1 cellular context compared by ENCODE assay signal in genomic region chr7:47539398-47540052, GRCh38.
TF ChIP-seq lines count a peak whose summit lies in the region.

No MANE protein-coding gene starts in this region.

TF ChIP-seq in HepG2, 621 proteins besides CTCF, POLR2A, EP300 and RAD21 (continued from another document and continues in another):
- TF ChIP-seq ZNF710 (CRISPR knock-in tag; IDR thresholded peaks at IDR 0.05; ENCODE audit: borderline replicate concordance), result no peak
- TF ChIP-seq HOXA9 (CRISPR knock-in tag; IDR thresholded peaks at IDR 0.05; ENCODE audit: borderline replicate concordance), result no peak
- TF ChIP-seq SAP130 (CRISPR knock-in tag; IDR thresholded peaks at IDR 0.05; ENCODE audit: low read depth), result peak; percentile 72
- TF ChIP-seq KDM1A (CRISPR knock-in tag; IDR thresholded peaks at IDR 0.05), result peak; percentile 38; the same call in 1 of the 2 replicates
- TF ChIP-seq, protein P1, sequence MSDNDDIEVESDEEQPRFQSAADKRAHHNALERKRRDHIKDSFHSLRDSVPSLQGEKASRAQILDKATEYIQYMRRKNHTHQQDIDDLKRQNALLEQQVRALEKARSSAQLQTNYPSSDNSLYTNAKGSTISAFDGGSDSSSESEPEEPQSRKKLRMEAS (IDR thresholded peaks at IDR 0.05), result 0 out of 2 replicates have a peak, but pooled peaks have one; percentile 55
- TF ChIP-seq, protein P2, sequence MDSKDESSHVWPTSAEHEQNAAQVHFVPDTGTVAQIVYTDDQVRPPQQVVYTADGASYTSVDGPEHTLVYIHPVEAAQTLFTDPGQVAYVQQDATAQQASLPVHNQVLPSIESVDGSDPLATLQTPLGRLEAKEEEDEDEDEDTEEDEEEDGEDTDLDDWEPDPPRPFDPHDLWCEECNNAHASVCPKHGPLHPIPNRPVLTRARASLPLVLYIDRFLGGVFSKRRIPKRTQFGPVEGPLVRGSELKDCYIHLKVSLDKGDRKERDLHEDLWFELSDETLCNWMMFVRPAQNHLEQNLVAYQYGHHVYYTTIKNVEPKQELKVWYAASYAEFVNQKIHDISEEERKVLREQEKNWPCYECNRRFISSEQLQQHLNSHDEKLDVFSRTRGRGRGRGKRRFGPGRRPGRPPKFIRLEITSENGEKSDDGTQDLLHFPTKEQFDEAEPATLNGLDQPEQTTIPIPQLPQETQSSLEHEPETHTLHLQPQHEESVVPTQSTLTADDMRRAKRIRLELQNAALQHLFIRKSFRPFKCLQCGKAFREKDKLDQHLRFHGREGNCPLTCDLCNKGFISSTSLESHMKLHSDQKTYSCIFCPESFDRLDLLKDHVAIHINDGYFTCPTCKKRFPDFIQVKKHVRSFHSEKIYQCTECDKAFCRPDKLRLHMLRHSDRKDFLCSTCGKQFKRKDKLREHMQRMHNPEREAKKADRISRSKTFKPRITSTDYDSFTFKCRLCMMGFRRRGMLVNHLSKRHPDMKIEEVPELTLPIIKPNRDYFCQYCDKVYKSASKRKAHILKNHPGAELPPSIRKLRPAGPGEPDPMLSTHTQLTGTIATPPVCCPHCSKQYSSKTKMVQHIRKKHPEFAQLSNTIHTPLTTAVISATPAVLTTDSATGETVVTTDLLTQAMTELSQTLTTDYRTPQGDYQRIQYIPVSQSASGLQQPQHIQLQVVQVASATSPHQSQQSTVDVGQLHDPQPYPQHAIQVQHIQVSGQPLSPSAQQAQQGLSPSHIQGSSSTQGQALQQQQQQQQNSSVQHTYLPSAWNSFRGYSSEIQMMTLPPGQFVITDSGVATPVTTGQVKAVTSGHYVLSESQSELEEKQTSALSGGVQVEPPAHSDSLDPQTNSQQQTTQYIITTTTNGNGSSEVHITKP (CRISPR knock-in tag; IDR thresholded peaks at IDR 0.05; ENCODE audit: low read depth), result peak; percentile 75; the same call in 1 of the 2 replicates
- no peak for TF ChIP-seq ZNF879 (CRISPR knock-in tag; IDR thresholded peaks at IDR 0.05)
- no peak for TF ChIP-seq ZNF775 (CRISPR knock-in tag; IDR thresholded peaks at IDR 0.05; ENCODE audit: borderline replicate concordance)
- TF ChIP-seq ASH2L (IDR thresholded peaks at IDR 0.05; ENCODE audit: insufficient read length, low read depth, low read length), result peak; percentile 7
- TF ChIP-seq MIER3 (CRISPR knock-in tag; IDR thresholded peaks at IDR 0.05; ENCODE audit: borderline replicate concordance), result peak; percentile 40; the same call in 1 of the 2 replicates
- TF ChIP-seq PAF1 (CRISPR knock-in tag; IDR thresholded peaks at IDR 0.05), result no peak
- TF ChIP-seq MBD4 (IDR thresholded peaks at IDR 0.05; ENCODE audit: borderline replicate concordance, low read length), result no peak
- no peak for TF ChIP-seq SAFB2 (CRISPR knock-in tag; IDR thresholded peaks at IDR 0.05; ENCODE audit: borderline replicate concordance, low read depth)
- TF ChIP-seq PLRG1 (conservative IDR thresholded peaks at IDR 0.05), result no peak
- no peak for TF ChIP-seq SOX6 (IDR thresholded peaks at IDR 0.05)
- no peak for TF ChIP-seq SOX6 (CRISPR knock-in tag; IDR thresholded peaks at IDR 0.05)
- TF ChIP-seq, protein P3, sequence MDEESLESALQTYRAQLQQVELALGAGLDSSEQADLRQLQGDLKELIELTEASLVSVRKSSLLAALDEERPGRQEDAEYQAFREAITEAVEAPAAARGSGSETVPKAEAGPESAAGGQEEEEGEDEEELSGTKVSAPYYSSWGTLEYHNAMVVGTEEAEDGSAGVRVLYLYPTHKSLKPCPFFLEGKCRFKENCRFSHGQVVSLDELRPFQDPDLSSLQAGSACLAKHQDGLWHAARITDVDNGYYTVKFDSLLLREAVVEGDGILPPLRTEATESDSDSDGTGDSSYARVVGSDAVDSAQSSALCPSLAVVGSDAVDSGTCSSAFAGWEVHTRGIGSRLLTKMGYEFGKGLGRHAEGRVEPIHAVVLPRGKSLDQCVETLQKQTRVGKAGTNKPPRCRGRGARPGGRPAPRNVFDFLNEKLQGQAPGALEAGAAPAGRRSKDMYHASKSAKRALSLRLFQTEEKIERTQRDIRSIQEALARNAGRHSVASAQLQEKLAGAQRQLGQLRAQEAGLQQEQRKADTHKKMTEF (CRISPR knock-in tag; IDR thresholded peaks at IDR 0.05), result 0 out of 2 replicates have a peak, but pooled peaks have one; percentile 32
- peak; percentile 27; the same call in 1 of the 2 replicates for TF ChIP-seq KLF12 (CRISPR knock-in tag; IDR thresholded peaks at IDR 0.05; ENCODE audit: borderline replicate concordance)
- no peak for TF ChIP-seq REL (CRISPR knock-in tag; conservative IDR thresholded peaks at IDR 0.05)
- peak; percentile 12; the same call in 1 of the 2 replicates for TF ChIP-seq FOSL1 (CRISPR knock-in tag; IDR thresholded peaks at IDR 0.05; ENCODE audit: borderline replicate concordance)
- no peak for TF ChIP-seq ZNF17 (CRISPR knock-in tag; IDR thresholded peaks at IDR 0.05)
- no peak for TF ChIP-seq ZBTB39 (CRISPR knock-in tag; IDR thresholded peaks at IDR 0.05)
- TF ChIP-seq FOXK1 (CRISPR knock-in tag; IDR thresholded peaks at IDR 0.05; ENCODE audit: borderline replicate concordance, low read depth), result peak; percentile 84; the same call in 1 of the 2 replicates
- TF ChIP-seq HMG20A (CRISPR knock-in tag; IDR thresholded peaks at IDR 0.05; ENCODE audit: borderline replicate concordance), result peak; percentile 37; the same call in 1 of the 2 replicates
- TF ChIP-seq SMYD3 (CRISPR knock-in tag; IDR thresholded peaks at IDR 0.05), result no peak
- no peak for TF ChIP-seq FOXA1 (IDR thresholded peaks at IDR 0.05)
- TF ChIP-seq FOXA1 (CRISPR knock-in tag; IDR thresholded peaks at IDR 0.05), result peak; percentile 30; the same call in 1 of the 2 replicates
- TF ChIP-seq SKI (IDR thresholded peaks at IDR 0.05; ENCODE audit: partially characterized antibody), result peak; percentile 63
- TF ChIP-seq NFYC (CRISPR knock-in tag; IDR thresholded peaks at IDR 0.05), result peak; percentile 51
- TF ChIP-seq, protein P4, sequence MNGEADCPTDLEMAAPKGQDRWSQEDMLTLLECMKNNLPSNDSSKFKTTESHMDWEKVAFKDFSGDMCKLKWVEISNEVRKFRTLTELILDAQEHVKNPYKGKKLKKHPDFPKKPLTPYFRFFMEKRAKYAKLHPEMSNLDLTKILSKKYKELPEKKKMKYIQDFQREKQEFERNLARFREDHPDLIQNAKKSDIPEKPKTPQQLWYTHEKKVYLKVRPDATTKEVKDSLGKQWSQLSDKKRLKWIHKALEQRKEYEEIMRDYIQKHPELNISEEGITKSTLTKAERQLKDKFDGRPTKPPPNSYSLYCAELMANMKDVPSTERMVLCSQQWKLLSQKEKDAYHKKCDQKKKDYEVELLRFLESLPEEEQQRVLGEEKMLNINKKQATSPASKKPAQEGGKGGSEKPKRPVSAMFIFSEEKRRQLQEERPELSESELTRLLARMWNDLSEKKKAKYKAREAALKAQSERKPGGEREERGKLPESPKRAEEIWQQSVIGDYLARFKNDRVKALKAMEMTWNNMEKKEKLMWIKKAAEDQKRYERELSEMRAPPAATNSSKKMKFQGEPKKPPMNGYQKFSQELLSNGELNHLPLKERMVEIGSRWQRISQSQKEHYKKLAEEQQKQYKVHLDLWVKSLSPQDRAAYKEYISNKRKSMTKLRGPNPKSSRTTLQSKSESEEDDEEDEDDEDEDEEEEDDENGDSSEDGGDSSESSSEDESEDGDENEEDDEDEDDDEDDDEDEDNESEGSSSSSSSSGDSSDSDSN (CRISPR knock-in tag; IDR thresholded peaks at IDR 0.05), result peak; percentile 33; the same call in 1 of the 2 replicates
- peak; percentile 4; the same call in 1 of the 2 replicates for TF ChIP-seq CEBPG (CRISPR knock-in tag; IDR thresholded peaks at IDR 0.05)
- TF ChIP-seq ZNF672 (CRISPR knock-in tag; IDR thresholded peaks at IDR 0.05), result no peak
- no peak for TF ChIP-seq RBAK (CRISPR knock-in tag; IDR thresholded peaks at IDR 0.05)
- no peak for TF ChIP-seq REXO4 (CRISPR knock-in tag; IDR thresholded peaks at IDR 0.05; ENCODE audit: borderline replicate concordance)
- peak; percentile 41; the same call in 1 of the 2 replicates for TF ChIP-seq TARDBP (CRISPR knock-in tag; IDR thresholded peaks at IDR 0.05)
- peak; percentile 35; the same call in 1 of the 2 replicates for TF ChIP-seq NR2C2 (CRISPR knock-in tag; IDR thresholded peaks at IDR 0.05; ENCODE audit: borderline replicate concordance)
- TF ChIP-seq ZNF644 (CRISPR knock-in tag; IDR thresholded peaks at IDR 0.05; ENCODE audit: low read depth), result peak; percentile 17; the same call in 1 of the 2 replicates
- no peak for TF ChIP-seq SALL2 (CRISPR knock-in tag; IDR thresholded peaks at IDR 0.05)
- TF ChIP-seq, protein P5, sequence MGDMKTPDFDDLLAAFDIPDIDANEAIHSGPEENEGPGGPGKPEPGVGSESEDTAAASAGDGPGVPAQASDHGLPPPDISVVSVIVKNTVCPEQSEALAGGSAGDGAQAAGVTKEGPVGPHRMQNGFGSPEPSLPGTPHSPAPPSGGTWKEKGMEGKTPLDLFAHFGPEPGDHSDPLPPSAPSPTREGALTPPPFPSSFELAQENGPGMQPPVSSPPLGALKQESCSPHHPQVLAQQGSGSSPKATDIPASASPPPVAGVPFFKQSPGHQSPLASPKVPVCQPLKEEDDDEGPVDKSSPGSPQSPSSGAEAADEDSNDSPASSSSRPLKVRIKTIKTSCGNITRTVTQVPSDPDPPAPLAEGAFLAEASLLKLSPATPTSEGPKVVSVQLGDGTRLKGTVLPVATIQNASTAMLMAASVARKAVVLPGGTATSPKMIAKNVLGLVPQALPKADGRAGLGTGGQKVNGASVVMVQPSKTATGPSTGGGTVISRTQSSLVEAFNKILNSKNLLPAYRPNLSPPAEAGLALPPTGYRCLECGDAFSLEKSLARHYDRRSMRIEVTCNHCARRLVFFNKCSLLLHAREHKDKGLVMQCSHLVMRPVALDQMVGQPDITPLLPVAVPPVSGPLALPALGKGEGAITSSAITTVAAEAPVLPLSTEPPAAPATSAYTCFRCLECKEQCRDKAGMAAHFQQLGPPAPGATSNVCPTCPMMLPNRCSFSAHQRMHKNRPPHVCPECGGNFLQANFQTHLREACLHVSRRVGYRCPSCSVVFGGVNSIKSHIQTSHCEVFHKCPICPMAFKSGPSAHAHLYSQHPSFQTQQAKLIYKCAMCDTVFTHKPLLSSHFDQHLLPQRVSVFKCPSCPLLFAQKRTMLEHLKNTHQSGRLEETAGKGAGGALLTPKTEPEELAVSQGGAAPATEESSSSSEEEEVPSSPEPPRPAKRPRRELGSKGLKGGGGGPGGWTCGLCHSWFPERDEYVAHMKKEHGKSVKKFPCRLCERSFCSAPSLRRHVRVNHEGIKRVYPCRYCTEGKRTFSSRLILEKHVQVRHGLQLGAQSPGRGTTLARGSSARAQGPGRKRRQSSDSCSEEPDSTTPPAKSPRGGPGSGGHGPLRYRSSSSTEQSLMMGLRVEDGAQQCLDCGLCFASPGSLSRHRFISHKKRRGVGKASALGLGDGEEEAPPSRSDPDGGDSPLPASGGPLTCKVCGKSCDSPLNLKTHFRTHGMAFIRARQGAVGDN (CRISPR knock-in tag; IDR thresholded peaks at IDR 0.05), result peak; percentile 72
- no peak for TF ChIP-seq HIC2 (CRISPR knock-in tag; IDR thresholded peaks at IDR 0.05; ENCODE audit: low read depth)
- no peak for TF ChIP-seq ZNF7 (CRISPR knock-in tag; IDR thresholded peaks at IDR 0.05)
- TF ChIP-seq MTA1 (CRISPR knock-in tag; IDR thresholded peaks at IDR 0.05; ENCODE audit: borderline replicate concordance), result no peak
- no peak for TF ChIP-seq CBX1 (IDR thresholded peaks at IDR 0.05; ENCODE audit: low read depth)
- TF ChIP-seq ZNF12 (CRISPR knock-in tag; IDR thresholded peaks at IDR 0.05), result no peak
- TF ChIP-seq ZNF615 (CRISPR knock-in tag; IDR thresholded peaks at IDR 0.05; ENCODE audit: borderline replicate concordance), result no peak
- TF ChIP-seq TP53 (CRISPR knock-in tag; conservative IDR thresholded peaks at IDR 0.05), result 0 out of 2 replicates have a peak, but pooled peaks have one; percentile 27
- 0 out of 2 replicates have a peak, but pooled peaks have one; percentile 13 for TF ChIP-seq ZSCAN9 (CRISPR knock-in tag; IDR thresholded peaks at IDR 0.05; ENCODE audit: borderline replicate concordance)
- TF ChIP-seq SCMH1 (CRISPR knock-in tag; IDR thresholded peaks at IDR 0.05; ENCODE audit: borderline replicate concordance), result no peak
- TF ChIP-seq FLYWCH1 (CRISPR knock-in tag; IDR thresholded peaks at IDR 0.05), result no peak
- no peak for TF ChIP-seq PAWR (CRISPR knock-in tag; IDR thresholded peaks at IDR 0.05; ENCODE audit: borderline replicate concordance)
- no peak for TF ChIP-seq ZBTB7A (CRISPR knock-in tag; IDR thresholded peaks at IDR 0.05)
